In genomic region chr4:145839151-145839550, GRCh38 we compare ENCODE assay signal across 1 cellular context.
TF ChIP-seq lines count a peak whose summit lies in the region.

No MANE protein-coding gene starts in this region.

TF ChIP-seq in H1, 55 proteins besides CTCF, POLR2A, EP300 and RAD21:
- TF ChIP-seq RNF2 (IDR thresholded peaks at IDR 0.05; ENCODE audit: borderline replicate concordance, low read depth, low read length, missing control alignments, poor library complexity, severe bottlenecking) (no peak), MAX (IDR thresholded peaks at IDR 0.05) (no peak), KDM1A (IDR thresholded peaks at IDR 0.05; ENCODE audit: borderline replicate concordance, low read length) (no peak), SP1 (IDR thresholded peaks at IDR 0.05; ENCODE audit: low read depth, low read length) (no peak), E2F6 (IDR thresholded peaks at IDR 0.05) (no peak), CBX8 (IDR thresholded peaks at IDR 0.05; ENCODE audit: borderline replicate concordance, low read depth, low read length) (no peak), RFX5 (IDR thresholded peaks at IDR 0.05; ENCODE audit: borderline replicate concordance, low read depth, low read length) (no peak)
TF ChIP-seq in H1: peak in this region for 0.
